15 cellular contexts compared by ENCODE assay signal in genomic region chr21:35058058-35058457, GRCh38. TPM values are rescaled to one million over a fixed set of nuclear protein-coding genes. Genes with fewer than 3 reads are reported as not detected.
DNase-seq lines count a peak whose midpoint lies in the region; ATAC-seq and TF ChIP-seq lines count a peak whose summit lies in the region.
"Had no signal": no experiment of that assay in that cellular context is flagged by ENCODE, and none has a peak within 500 bp of the region (broad histone marks: within the 10 kb centered on the region; RNA-seq: fewer than 3 reads in every experiment).

No MANE protein-coding gene starts in this region.

- H3K4me3 ChIP-seq in IMR-90 (ENCODE audit: insufficient read depth, low read depth, low read length) (no peak overlapping the region), GM23338 (no peak overlapping the region)

- WGBS in H9 (ENCODE audit: extremely low coverage, insufficient read length, low lambda C conversion rate): no CpG with 5 or more reads among the region's 1 CpG
- 100% methylated on average over 1 of the region's 1 CpG; no CpG with 5 or more reads in 1 of the 2 experiments for WGBS in IMR-90 (ENCODE audit: extremely low coverage in 2 of 2, insufficient read length in 1 of 2), 2 experiments

- no peaks in the 10 kb centered on the region for H3F3A ChIP-seq in GM23338 (replicated peaks; ENCODE audit: low read depth)

- H3K9me3 Mint-ChIP-seq in H9 (no peaks in the 10 kb centered on the region), GM23338 (no peaks in the 10 kb centered on the region)
- no peaks in the 10 kb centered on the region for H3K9me3 Mint-ChIP-seq in activated T-helper 17 cell treated with anti-CD3 and anti-CD28 coated beads, Interleukin-2, amount 50 U/mL, for 72 hours
- H3K9me3 Mint-ChIP-seq: CD4-positive, alpha-beta T cell had no signal

- no peak for TF ChIP-seq CTCF in H9 (conservative IDR thresholded peaks at IDR 0.05)
- no peak for TF ChIP-seq CTCF in IMR-90 (conservative IDR thresholded peaks at IDR 0.05; ENCODE audit: low read depth, low read length)
- no peak for TF ChIP-seq CTCF in GM23338 (conservative IDR thresholded peaks at IDR 0.05; ENCODE audit: low read depth in 2 of 2)

- H3K4me1 Mint-ChIP-seq in H9: peaks cover 5% of the 10 kb centered on the region in 2 experiments
- H3K4me1 Mint-ChIP-seq in activated T-helper 17 cell treated with anti-CD3 and anti-CD28 coated beads, Interleukin-2, amount 50 U/mL, for 72 hours: peaks cover 17% of the 10 kb centered on the region
- peaks cover 4% of the 10 kb centered on the region; the same call in 2 of the 3 replicates for H3K4me1 Mint-ChIP-seq in GM23338

- H3K4me1 ChIP-seq in H9 (ENCODE audit: insufficient read depth, low read length) (no peaks in the 10 kb centered on the region; the same call in 1 of the 2 replicates), IMR-90 (ENCODE audit: control insufficient read depth, insufficient read depth, low read length) (peaks cover 5% of the 10 kb centered on the region), GM23338 (ENCODE audit: insufficient read depth) (no peaks in the 10 kb centered on the region)
- H3K4me1 ChIP-seq: Caco-2 had no signal

- H4K8ac ChIP-seq in H9 (replicated peaks; ENCODE audit: insufficient read length, low read depth, low read length) (no peak overlapping the region), IMR-90 (ENCODE audit: low read depth in 2 of 2, low read length in 2 of 2) (no peak overlapping the region)

- H3K27me3 ChIP-seq in H9 (ENCODE audit: insufficient read depth, low read length): no peaks in the 10 kb centered on the region; the same call in 1 of the 2 replicates
- H3K27me3 ChIP-seq in IMR-90 (ENCODE audit: control insufficient read depth, insufficient read depth, low read length): no peaks in the 10 kb centered on the region; the same call in 1 of the 2 replicates
- H3K27me3 ChIP-seq in GM23338 (ENCODE audit: insufficient read depth): no peaks in the 10 kb centered on the region

- dilution Hi-C loops in IMR-90 (cut with HindIII; ENCODE audit: low sequenced_read_pairs, unreplicated experiment): no loop called here

- H4K91ac ChIP-seq in H9 (ENCODE audit: insufficient read length, low read depth, low read length): no peak overlapping the region
- H4K91ac ChIP-seq in IMR-90 (ENCODE audit: insufficient read depth, low read depth, low read length): no peak overlapping the region

- H3K18ac ChIP-seq in H9 (ENCODE audit: insufficient read length, low read depth, low read length) (no peak overlapping the region), IMR-90 (ENCODE audit: low read depth, low read length) (no peak overlapping the region)

- no peak overlapping the region for H2AK9ac ChIP-seq in IMR-90 (replicated peaks; ENCODE audit: low read depth, low read length, poor library complexity)

- H3K36me3 ChIP-seq in IMR-90 (ENCODE audit: control insufficient read depth, insufficient read depth, low read length) (no peaks in the 10 kb centered on the region), GM23338 (ENCODE audit: insufficient read depth) (no peaks in the 10 kb centered on the region)

- no peak overlapping the region for H3K4me2 ChIP-seq in H9 (ENCODE audit: insufficient read depth, insufficient read length, low read length)
- no peak overlapping the region for H3K4me2 ChIP-seq in IMR-90 (ENCODE audit: low read depth, low read length)
- H3K4me2 ChIP-seq in GM23338: no peak overlapping the region

- H3T11ph ChIP-seq in H9 (ENCODE audit: low read length): no peak overlapping the region

- H2BK120ac ChIP-seq in H9 (ENCODE audit: low read depth, low read length, poor library complexity, severe bottlenecking) (no peak overlapping the region), IMR-90 (ENCODE audit: low read depth, low read length) (peak overlapping the region; percentile 6; the same call in 1 of the 2 replicates)

- H3K9ac ChIP-seq in H9 (ENCODE audit: extremely low read depth, insufficient read length, low read length) (no peak overlapping the region), IMR-90 (ENCODE audit: low read depth, low read length) (no peak overlapping the region)

- H3K79me2 ChIP-seq in H9 (ENCODE audit: insufficient read depth, low read length) (no peaks in the 10 kb centered on the region), GM23338 (replicated peaks; ENCODE audit: insufficient read depth) (no peaks in the 10 kb centered on the region)

- H3K23ac ChIP-seq in H9 (ENCODE audit: insufficient read length, low read depth, low read length) (no peak overlapping the region), IMR-90 (ENCODE audit: low read depth, low read length) (no peak overlapping the region)

- H2BK20ac ChIP-seq in H9 (ENCODE audit: low read depth, low read length, poor library complexity, severe bottlenecking) (no peak overlapping the region), IMR-90 (ENCODE audit: low read depth, low read length) (no peak overlapping the region)

- H3K27me3 Mint-ChIP-seq in H9 (ENCODE audit: low read depth) (peaks cover 5% of the 10 kb centered on the region), GM23338 (ENCODE audit: insufficient read depth, low read depth, poor library complexity) (no peaks in the 10 kb centered on the region)
- H3K27me3 Mint-ChIP-seq in activated T-helper 17 cell treated with anti-CD3 and anti-CD28 coated beads, Interleukin-2, amount 50 U/mL, for 72 hours: no peaks in the 10 kb centered on the region
- H3K27me3 Mint-ChIP-seq: CD4-positive, alpha-beta T cell had no signal

- POLR2A ChIA-PET in IMR-90 (lab: Charles Lee; ENCODE audit: unreplicated experiment) (no interaction called here), HEK293T (lab: Yijun Ruan, JAX) (no interaction called here)

- H4K5ac ChIP-seq in H9 (ENCODE audit: insufficient read length, low read depth, low read length): no peak overlapping the region
- no peak overlapping the region for H4K5ac ChIP-seq in IMR-90 (ENCODE audit: low read depth, low read length)

- H2BK5ac ChIP-seq in H9 (ENCODE audit: insufficient read length, low read length) (no peak overlapping the region), IMR-90 (ENCODE audit: low read depth, low read length, poor library complexity, severe bottlenecking) (no peak overlapping the region)

- H3K36me3 Mint-ChIP-seq in H9 (ENCODE audit: insufficient read depth in 1 of 3, low read depth in 3 of 3) (no peaks in the 10 kb centered on the region), GM23338 (ENCODE audit: low read depth) (no peaks in the 10 kb centered on the region)
- H3K36me3 Mint-ChIP-seq in activated T-helper 17 cell treated with anti-CD3 and anti-CD28 coated beads, Interleukin-2, amount 50 U/mL, for 72 hours (ENCODE audit: low read depth): no peaks in the 10 kb centered on the region

- H2AK5ac ChIP-seq in H9 (ENCODE audit: insufficient read length, low read length) (no peak overlapping the region), IMR-90 (ENCODE audit: low read depth, low read length) (no peak overlapping the region)

- H2BK12ac ChIP-seq in H9 (ENCODE audit: insufficient read length, low read depth, low read length): peak overlapping the region; percentile 50

- H4K20me1 ChIP-seq in H9 (ENCODE audit: control insufficient read depth, insufficient read depth, insufficient read length) (no peaks in the 10 kb centered on the region), IMR-90 (ENCODE audit: insufficient read depth, low read length) (no peaks in the 10 kb centered on the region), GM23338 (replicated peaks; ENCODE audit: insufficient read depth) (no peaks in the 10 kb centered on the region)

- H3K4ac ChIP-seq in H9 (ENCODE audit: low read depth, low read length) (no peak overlapping the region), IMR-90 (ENCODE audit: low read depth, low read length) (no peak overlapping the region)

- intact Hi-C loops in IMR-90 (cut with micrococcal nuclease): loop anchor here (10.0 kb wide), 1 partner anchor 447 kb away; no protein-coding TSS in a partner anchor

- ATAC-seq in IMR-90 (ENCODE audit: low read depth) (no peak), GM23338 (no peak), GM19324 (IDR thresholded peaks at IDR 0.05; ENCODE audit: low FRiP score, unreplicated experiment) (no peak)
- no peak for ATAC-seq in activated T-helper 17 cell treated with anti-CD3 and anti-CD28 coated beads, Interleukin-2, amount 50 U/mL, for 72 hours (replicated peaks)

- no peak overlapping the region for H3K14ac ChIP-seq in H9 (ENCODE audit: insufficient read depth, low read length)
- H3K14ac ChIP-seq in IMR-90 (replicated peaks; ENCODE audit: low read depth, low read length): peak overlapping the region; percentile 14; the same call in 1 of the 2 replicates

- no peak overlapping the region for H2AFZ ChIP-seq in H9 (ENCODE audit: low read length)
- H2AFZ ChIP-seq in IMR-90 (replicated peaks; ENCODE audit: low read length, poor library complexity): no peak overlapping the region
- no peak overlapping the region for H2AFZ ChIP-seq in GM23338

- H3K4me3 Mint-ChIP-seq in H9: no peak overlapping the region
- H3K4me3 Mint-ChIP-seq in activated T-helper 17 cell treated with anti-CD3 and anti-CD28 coated beads, Interleukin-2, amount 50 U/mL, for 72 hours: peak overlapping the region; percentile 29
- no peak overlapping the region for H3K4me3 Mint-ChIP-seq in GM23338
- H3K4me3 Mint-ChIP-seq: CD4-positive, alpha-beta T cell had no signal

- in situ Hi-C loops in IMR-90 (cut with MboI; ENCODE audit: low sequenced_read_pairs): no loop called here

- no peak for TF ChIP-seq RAD21 in IMR-90 (IDR thresholded peaks at IDR 0.05; ENCODE audit: low read length)

- H3K27ac ChIP-seq in H9 (ENCODE audit: insufficient read length, low read depth, low read length) (no peak overlapping the region), IMR-90 (ENCODE audit: insufficient read depth, low read length) (no peak overlapping the region), GM23338 (ENCODE audit: low read depth) (no peak overlapping the region)
- H3K27ac ChIP-seq: C4-2B had no signal

- no peaks in the 10 kb centered on the region for H3K23me2 ChIP-seq in H9 (ENCODE audit: insufficient read length, low read depth, low read length, poor library complexity, severe bottlenecking)

- H3K79me1 ChIP-seq in H9 (ENCODE audit: insufficient read depth, low read depth, low read length, poor library complexity, severe bottlenecking): no peaks in the 10 kb centered on the region
- H3K79me1 ChIP-seq in IMR-90 (ENCODE audit: low read depth in 1 of 2, low read length in 2 of 2): no peaks in the 10 kb centered on the region

- H3K27ac Mint-ChIP-seq in H9 (no peak overlapping the region), GM23338 (no peak overlapping the region)
- H3K27ac Mint-ChIP-seq in activated T-helper 17 cell treated with anti-CD3 and anti-CD28 coated beads, Interleukin-2, amount 50 U/mL, for 72 hours: peak overlapping the region; percentile 24
- H3K27ac Mint-ChIP-seq: CD4-positive, alpha-beta T cell had no signal

- 0 out of 2 replicates have a peak, but pooled peaks cover 8% of the 10 kb centered on the region for H3K9me2 ChIP-seq in GM23338 (ENCODE audit: insufficient read depth)

- H3K9me3 ChIP-seq in H9 (ENCODE audit: control insufficient read depth, low read depth, low read length): no peaks in the 10 kb centered on the region
- no peaks in the 10 kb centered on the region for H3K9me3 ChIP-seq in IMR-90 (ENCODE audit: control insufficient read depth, insufficient read depth, low read length)
- H3K9me3 ChIP-seq: Caco-2 had no signal

- H3K9me1 ChIP-seq in IMR-90 (ENCODE audit: insufficient read depth, low read length): 0 out of 2 replicates have a peak, but pooled peaks cover 3% of the 10 kb centered on the region

- no TSS peak for BruUV-seq in IMR-90 (replicated peaks; lab: Mats Ljungman, UMichigan)

- CTCF ChIA-PET in IMR-90 (lab: Yijun Ruan, JAX): no interaction called here
- CTCF ChIA-PET in HEK293T (lab: Yijun Ruan, JAX): no interaction called here

- H2BK15ac ChIP-seq in H9 (ENCODE audit: low read depth, low read length): no peak overlapping the region
- H2BK15ac ChIP-seq in IMR-90 (ENCODE audit: low read depth, low read length): no peak overlapping the region

- no peak for TF ChIP-seq POLR2A in IMR-90 (IDR thresholded peaks at IDR 0.05; ENCODE audit: low read depth, low read length)

- no peak for DNase-seq in H9
- DNase-seq in IMR-90: no peak
- DNase-seq in islet precursor cell: peak; percentile 27
- no peak for DNase-seq in GM23338 (ENCODE audit: low spot score)
- no peak for DNase-seq in AG08396 (ENCODE audit: low spot score)
- no peak for DNase-seq in HEK293T (ENCODE audit: extremely low spot score)
- DNase-seq: ACHN; AML-193; Caco-2; CD4-positive, alpha-beta T cell; GOT3; H7 had no signal

- no peak overlapping the region for H3K56ac ChIP-seq in H9 (ENCODE audit: insufficient read length, low read depth, low read length)
- no peak overlapping the region for H3K56ac ChIP-seq in IMR-90 (ENCODE audit: extremely low read depth, insufficient read depth, low read length)

RNA-seq across cellular contexts. Expression of gene RUNX1, which starts 9.0 kb away (rescaled TPM):
- total RNA-seq in H9 (2021) (0.59 and 0.72 TPM in 2 replicates), IMR-90 (2012; rRNA removed) (16.7 and 56.5 TPM in 2 replicates)
- polyA plus RNA-seq in IMR-90 (2012; rRNA removed) (34.5 and 45.0 TPM in 2 replicates), GM23338 (2016; fragmentation: Nextera tagmentation; extraction: Ambion mirVana) (0.29 and 0.31 TPM in 2 replicates)
- 33.2 and 58.6 TPM in 2 replicates for polyA plus RNA-seq in IMR-90 (2012; cell fraction: cytosol; rRNA removed)
- 85.5 and 137 TPM in 2 replicates for polyA plus RNA-seq in IMR-90 (2012; cell fraction: nucleus; rRNA removed; ENCODE audit: low replicate concordance)
- total RNA-seq in activated T-helper 17 cell treated with anti-CD3 and anti-CD28 coated beads, Interleukin-2, amount 50 U/mL, for 72 hours: 100 to 1,000 TPM; 112 to 136 TPM
- total RNA-seq in GM23338 (2014; rRNA removed; shearing (Covaris generic)): 0.23 and 1.1 TPM in 2 replicates
